Comparison of ENCODE assay signal across 25 cellular contexts in the genomic region with DNA sequence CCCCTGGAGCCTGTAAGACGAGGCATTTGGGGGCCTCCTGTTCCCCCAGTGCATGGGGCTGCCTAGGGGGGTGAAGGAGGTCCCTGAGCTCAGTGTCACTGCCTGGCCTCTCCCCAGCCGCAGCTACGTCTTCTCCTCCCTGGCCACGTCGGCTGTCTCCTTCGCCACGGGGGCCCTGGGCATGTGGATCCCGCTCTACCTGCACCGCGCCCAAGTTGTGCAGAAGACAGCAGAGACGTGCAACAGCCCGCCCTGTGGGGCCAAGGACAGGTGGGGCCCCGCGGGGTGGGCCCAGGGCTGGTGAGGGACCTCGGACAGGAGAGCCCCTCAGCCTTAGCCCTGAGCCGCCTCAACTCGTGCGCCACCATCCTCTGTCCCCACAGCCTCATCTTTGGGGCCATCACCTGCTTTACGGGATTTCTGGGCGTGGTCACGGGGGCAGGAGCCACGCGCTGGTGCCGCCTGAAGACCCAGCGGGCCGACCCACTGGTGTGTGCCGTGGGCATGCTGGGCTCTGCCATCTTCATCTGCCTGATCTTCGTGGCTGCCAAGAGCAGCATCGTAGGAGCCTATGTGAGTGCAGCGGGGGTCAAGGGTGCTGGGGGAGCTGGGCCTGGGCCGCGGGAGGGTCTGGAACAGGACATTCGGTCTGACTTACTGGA. TPM values are rescaled to one million over a fixed set of nuclear protein-coding genes. Genes with fewer than 3 reads are reported as not detected.
A peak's percentile ranks its signal among the peaks of the same experiment; 100 is the strongest.
DNase-seq lines count a peak whose midpoint lies in the region; ATAC-seq, FAIRE-seq and TF ChIP-seq lines count a peak whose summit lies in the region.
"Had no signal": no experiment of that assay in that cellular context is flagged by ENCODE, and none has a peak within 500 bp of the region (broad histone marks: within the 10 kb centered on the region; RNA-seq: fewer than 3 reads in every experiment).

No MANE protein-coding gene starts in this region.

- no peak for ATAC-seq in heart left ventricle
- no peak for ATAC-seq in left cardiac atrium
- no peak for ATAC-seq in GM12878
- no peak for ATAC-seq in activated CD4-positive, CD25-positive, alpha-beta regulatory T cell treated with anti-CD3 and anti-CD28 coated beads, Interleukin-2, amount 50 U/mL, for 24 hours
- ATAC-seq: psoas muscle had no signal

- no peak overlapping the region for H3K4me2 ChIP-seq in GM12878 (ENCODE audit: control insufficient read depth, insufficient read depth)

- H3K4me1 ChIP-seq in heart left ventricle = peaks cover 31 to 89% (median 63%) of the 10 kb centered on the region in 12 donors
- no peaks in the 10 kb centered on the region for H3K4me1 ChIP-seq in GM12878 (ENCODE audit: control insufficient read depth, insufficient read depth, low read length)
- H3K4me1 ChIP-seq in kidney (ENCODE audit: control insufficient read depth in 1 of 2, insufficient read depth in 1 of 2, low read depth in 1 of 2, low read length in 2 of 2) = peaks cover 0 to 19% of the 10 kb centered on the region in 2 donors
- H3K4me1 ChIP-seq in SJCRH30 = no peaks in the 10 kb centered on the region
- H3K4me1 ChIP-seq: SJSA1 had no signal

- no peaks in the 10 kb centered on the region for H3K79me2 ChIP-seq in GM12878 (ENCODE audit: control insufficient read depth, insufficient read depth, low read length)

- TF ChIP-seq EP300 in GM12878 (IDR thresholded peaks at IDR 0.05; ENCODE audit: borderline replicate concordance in 1 of 2, control insufficient read depth in 1 of 2, low read depth in 2 of 2, low read length in 2 of 2) = no peak

- TF ChIP-seq CTCF in heart left ventricle (IDR thresholded peaks at IDR 0.05) (no peak), GM12878 (IDR thresholded peaks at IDR 0.05 in 2 of 3, conservative IDR thresholded peaks at IDR 0.05 in 1 of 3; ENCODE audit: control insufficient read depth in 2 of 3, extremely low read depth in 1 of 3, insufficient read depth in 1 of 3, low read depth in 3 of 3, low read length in 3 of 3) (no peak), kidney (IDR thresholded peaks at IDR 0.05; ENCODE audit: borderline replicate concordance, extremely low read depth, insufficient read depth) (no peak), brain microvascular endothelial cell (IDR thresholded peaks at IDR 0.05; ENCODE audit: low read depth, low read length, missing control alignments) (no peak)

- no peak overlapping the region for H2AFZ ChIP-seq in GM12878 (ENCODE audit: control insufficient read depth, low read depth, low read length)

- POLR2A ChIA-PET in GM12878 (lab: Charles Lee) = no interaction called here

- no peak overlapping the region for H3K4me3 ChIP-seq in heart left ventricle
- H3K4me3 ChIP-seq in GM12878 = no peak overlapping the region
- H3K4me3 ChIP-seq in kidney (ENCODE audit: low read length in 2 of 2) = no peak overlapping the region
- H3K4me3 ChIP-seq in brain microvascular endothelial cell (ENCODE audit: low read depth, low read length) = no peak overlapping the region
- no peak overlapping the region for H3K4me3 ChIP-seq in SJCRH30
- H3K4me3 ChIP-seq: coronary artery, psoas muscle, SJSA1, suprapubic skin had no signal

- FAIRE-seq in GM12878 (lab: Jason Lieb, UNC) (no peak), kidney (lab: Jason Lieb, UNC) (no peak)

- no peaks in the 10 kb centered on the region for H4K20me1 ChIP-seq in GM12878 (ENCODE audit: control insufficient read depth, insufficient read depth)

- H3K27ac ChIP-seq in heart left ventricle (peak overlapping the region in 11 of 12 donors; percentile 16 to 90 (median 55)), GM12878 (ENCODE audit: control insufficient read depth, insufficient read depth) (no peak overlapping the region), kidney (ENCODE audit: low read depth in 2 of 2, low read length in 2 of 2) (no peak overlapping the region), substantia nigra (ENCODE audit: low read depth, low read length, poor library complexity, severe bottlenecking) (peak overlapping the region; percentile 100), brain microvascular endothelial cell (no peak overlapping the region), SJCRH30 (no peak overlapping the region)
- H3K27ac ChIP-seq: psoas muscle, SJSA1 had no signal

- 89 to 92% (median 92%) methylated on average over 22 to 33 of the region's 33 CpGs for WGBS in heart left ventricle, 4 donors
- WGBS in GM12878 (ENCODE audit: insufficient coverage, insufficient replicate concordance, low lambda C conversion rate, missing lambda C conversion rate) = 60% methylated on average over 33 of the region's 33 CpGs

- CTCF ChIA-PET in GM12878 (lab: Yijun Ruan, JAX) = no interaction called here

- TF ChIP-seq RAD21 in GM12878 (IDR thresholded peaks at IDR 0.05; ENCODE audit: insufficient read depth, low read depth, low read length) = no peak

- DNase-seq in heart left ventricle = no peak
- no peak for DNase-seq in left cardiac atrium
- no peak for DNase-seq in GM12878 (ENCODE audit: low read depth, low spot score)
- peak; percentile 68 for DNase-seq in kidney
- DNase-seq in substantia nigra (lab: John Stamatoyannopoulos, UW) = no peak
- DNase-seq in brain microvascular endothelial cell = no peak
- DNase-seq in SJCRH30 = no peak
- DNase-seq: activated CD4-positive, CD25-positive, alpha-beta regulatory T cell treated with anti-CD3 and anti-CD28 coated beads, Interleukin-2, amount 50 U/mL, for 72 hours; amniotic stem cell; COR-L47; HCEC 1CT; kidney glomerular epithelial cell; NCI-H1436; NCI-H446 treated with DMSO at 0.1 percent for 48 hours; T-helper 1 cell had no signal

- RAD21 ChIA-PET in GM12878 (lab: Charles Lee; ENCODE audit: unreplicated experiment) = no interaction called here

- no peaks in the 10 kb centered on the region for H3K27me3 ChIP-seq in heart left ventricle
- H3K27me3 ChIP-seq in GM12878 (replicated peaks in 1 of 2; ENCODE audit: control insufficient read depth in 2 of 2, insufficient read depth in 2 of 2, low read length in 1 of 2) = no peaks in the 10 kb centered on the region
- no peaks in the 10 kb centered on the region for H3K27me3 ChIP-seq in brain microvascular endothelial cell (replicated peaks)
- no peaks in the 10 kb centered on the region for H3K27me3 ChIP-seq in SJCRH30
- H3K27me3 ChIP-seq: BE2C, SJSA1, suprapubic skin had no signal

- H3K9me3 ChIP-seq in heart left ventricle (no peaks in the 10 kb centered on the region), GM12878 (replicated peaks; ENCODE audit: control insufficient read depth, insufficient read depth, low read length) (no peaks in the 10 kb centered on the region), kidney (ENCODE audit: control insufficient read depth in 1 of 2, low read length in 2 of 2) (no peaks in the 10 kb centered on the region), SJCRH30 (replicated peaks) (no peaks in the 10 kb centered on the region)
- H3K9me3 ChIP-seq: BE2C, psoas muscle, SJSA1, suprapubic skin had no signal

- SMC1A ChIA-PET in GM12878 (lab: Charles Lee; ENCODE audit: uncharacterized antibody, unreplicated experiment) = no interaction called here

- H3K9ac ChIP-seq in GM12878 (ENCODE audit: control insufficient read depth, insufficient read depth, low read length) (no peak overlapping the region), kidney (ENCODE audit: low read length in 2 of 2) (no peak overlapping the region)

- peaks cover 0 to 5% (median 0%) of the 10 kb centered on the region in 9 donors for H3K36me3 ChIP-seq in heart left ventricle
- H3K36me3 ChIP-seq in GM12878 (ENCODE audit: control insufficient read depth in 2 of 2, insufficient read depth in 2 of 2, low read length in 1 of 2) = peaks cover 0 to 2% of the 10 kb centered on the region in 2 experiments; a peak in 1 of 4 replicates
- peaks cover 2 to 4% of the 10 kb centered on the region in 2 donors for H3K36me3 ChIP-seq in kidney (ENCODE audit: control insufficient read depth in 1 of 2, insufficient read depth in 2 of 2, low read length in 2 of 2)
- H3K36me3 ChIP-seq in brain microvascular endothelial cell (replicated peaks) = no peaks in the 10 kb centered on the region
- no peaks in the 10 kb centered on the region for H3K36me3 ChIP-seq in SJCRH30
- H3K36me3 ChIP-seq: BE2C, SJSA1 had no signal

- no TSS peak for BruUV-seq in GM12878 (replicated peaks; lab: Mats Ljungman, UMichigan)

- in situ Hi-C loops in GM12878 (cut with MboI) (no loop called here), brain microvascular endothelial cell (cut with HindIII; ENCODE audit: low pct_ligation_motif_present, low sequenced_read_pairs) (no loop called here)

- intact Hi-C loops in heart left ventricle (cut with DNase I) (no loop called here), left cardiac atrium (cut with DNase I) (no loop called here), GM12878 (cut with micrococcal nuclease; ENCODE audit: unreplicated experiment) (no loop called here), kidney (cut with DNase I) (no loop called here)

- no peak for TF ChIP-seq POLR2A in heart left ventricle (IDR thresholded peaks at IDR 0.05)
- TF ChIP-seq POLR2A in GM12878 (IDR thresholded peaks at IDR 0.05; ENCODE audit: low read depth, low read length) = peak; percentile 38; the same call in 1 of the 2 replicates

RNA-seq across cellular contexts. Expression of gene MYBBP1A, which starts 22.2 kb away (rescaled TPM):
- total RNA-seq in heart left ventricle = 10 to 100 TPM; 17.4 to 34.8 (median 24.4) TPM
- 10 to 100 TPM; 15.5 to 27.8 TPM for polyA plus RNA-seq in heart left ventricle
- 10 to 100 TPM; 17.6 to 34.9 TPM for total RNA-seq in left cardiac atrium
- 120 and 130 TPM in 2 replicates for total RNA-seq in GM12878 (2013; cell fraction: nucleolus; rRNA removed)
- total RNA-seq in GM12878 (2014; rRNA removed) = 98.5 and 120 TPM in 2 replicates
- 30.7 and 40.5 TPM in 2 replicates for total RNA-seq in GM12878 (2014; rRNA removed; fragmentation: Illumina TruSeq; extraction: Trizol)
- total RNA-seq in GM12878 (2021) = 115 and 121 TPM in 2 replicates
- polyA plus RNA-seq in GM12878 (2011; ENCODE audit: low read depth) = 17.5 TPM
- 13.1 and 29.5 TPM in 2 replicates for polyA plus RNA-seq in GM12878 (2011; rRNA removed)
- polyA plus RNA-seq in GM12878 (2011; cell fraction: cytosol; rRNA removed) = 25.7 and 40.7 TPM in 2 replicates
- polyA plus RNA-seq in GM12878 (2011; cell fraction: nucleus; rRNA removed) = 182 and 265 TPM in 2 replicates
- 43.0 and 54.9 TPM in 2 replicates for polyA plus RNA-seq in GM12878 (2012)
- polyA plus RNA-seq in GM12878 (2014; fragmentation: Illumina TruSeq; extraction: Trizol) = 17.8 and 54.2 TPM in 2 replicates
- 1 to 10 TPM; 2.5 to 4.2 TPM for polyA plus RNA-seq in GM12878 (2014; fragmentation: Nextera tagmentation; extraction: Ambion mirVana)
- 89.0 and 126 TPM in 2 replicates for polyA plus RNA-seq in GM12878 (2014; rRNA removed)
- polyA plus RNA-seq in GM12878 (2016; fragmentation: Nextera tagmentation; extraction: Ambion mirVana) = 100 to 1,000 TPM; 118 to 120 TPM
- polyA minus RNA-seq in GM12878 (2011; rRNA and poly(A)+ RNA removed) = 43.4 and 52.2 TPM in 2 replicates
- 37.6 and 40.4 TPM in 2 replicates for polyA minus RNA-seq in GM12878 (2011; cell fraction: cytosol; rRNA and poly(A)+ RNA removed)
- 50.7 and 108 TPM in 2 replicates for polyA minus RNA-seq in GM12878 (2011; cell fraction: nucleus; rRNA and poly(A)+ RNA removed)
- total RNA-seq in kidney = 51.6 TPM
- 11.9 TPM for polyA plus RNA-seq in kidney (ENCODE audit: insufficient read depth, low read depth, low replicate concordance)
- total RNA-seq in SJCRH30 (2014; rRNA removed; shearing (Covaris generic)) = 37.0 and 40.3 TPM in 2 replicates

RNA-seq across cellular contexts. Expression of gene GGT6, which starts 27.4 kb away (rescaled TPM):
- total RNA-seq in heart left ventricle (not detected), left cardiac atrium (not detected), GM12878 (2014; rRNA removed) (0.82 TPM in 1 of 2 replicates, not detected in the other), GM12878 (2014; rRNA removed; fragmentation: Illumina TruSeq; extraction: Trizol) (0.13 TPM in 1 of 2 replicates, not detected in the other), GM12878 (2021) (0.16 and 0.26 TPM in 2 replicates), kidney (16.8 TPM)
- polyA plus RNA-seq in heart left ventricle (not detected), GM12878 (2011; rRNA removed) (not detected in 2 replicates), GM12878 (2014; fragmentation: Illumina TruSeq; extraction: Trizol) (0.01 TPM in 1 of 2 replicates, not detected in the other), GM12878 (2014; fragmentation: Nextera tagmentation; extraction: Ambion mirVana) (not detected), GM12878 (2014; rRNA removed) (0.19 and 0.22 TPM in 2 replicates), GM12878 (2016; fragmentation: Nextera tagmentation; extraction: Ambion mirVana) (under 1 TPM in 1 of 2 experiments, not detected in 1; 0.12 TPM), kidney (ENCODE audit: insufficient read depth, low read depth, low replicate concordance) (51.4 TPM)
- total RNA-seq in GM12878 (2013; cell fraction: nucleolus; rRNA removed) = not detected in 2 replicates
- not detected for polyA plus RNA-seq in GM12878 (2011; ENCODE audit: low read depth)
- not detected in 2 replicates for polyA plus RNA-seq in GM12878 (2011; cell fraction: cytosol; rRNA removed)
- 0.13 TPM in 1 of 2 replicates, not detected in the other for polyA plus RNA-seq in GM12878 (2011; cell fraction: nucleus; rRNA removed)
- not detected in 2 replicates for polyA plus RNA-seq in GM12878 (2012)
- not detected in 2 replicates for polyA minus RNA-seq in GM12878 (2011; rRNA and poly(A)+ RNA removed)
- not detected in 2 replicates for polyA minus RNA-seq in GM12878 (2011; cell fraction: cytosol; rRNA and poly(A)+ RNA removed)
- polyA minus RNA-seq in GM12878 (2011; cell fraction: nucleus; rRNA and poly(A)+ RNA removed) = not detected in 2 replicates
- not detected in 2 replicates for total RNA-seq in SJCRH30 (2014; rRNA removed; shearing (Covaris generic))
- total RNA-seq: MCF 10A, mesenteric fat pad, psoas muscle, SJSA1 had no signal
- polyA plus RNA-seq: IgD-negative memory B cell had no signal

RNA-seq across cellular contexts. Expression of gene SPNS2, which starts 34.3 kb away (rescaled TPM):
- total RNA-seq in heart left ventricle (10 to 100 TPM in 7 of 9 donors, 1 to 10 TPM in 2; 6.4 to 20.4 (median 11.4) TPM), left cardiac atrium (10 to 100 TPM; 14.2 to 23.4 TPM), GM12878 (2014; rRNA removed) (0.17 and 0.82 TPM in 2 replicates), GM12878 (2014; rRNA removed; fragmentation: Illumina TruSeq; extraction: Trizol) (0.09 TPM in 2 replicates), GM12878 (2021) (0.28 and 0.56 TPM in 2 replicates), kidney (60.5 TPM)
- polyA plus RNA-seq in heart left ventricle (10 to 100 TPM; 13.7 to 22.0 TPM), GM12878 (2011; rRNA removed) (0.04 TPM in 1 of 2 replicates, not detected in the other), GM12878 (2014; fragmentation: Illumina TruSeq; extraction: Trizol) (0.15 TPM in 1 of 2 replicates, not detected in the other), GM12878 (2014; fragmentation: Nextera tagmentation; extraction: Ambion mirVana) (not detected), GM12878 (2014; rRNA removed) (0.29 and 0.53 TPM in 2 replicates), GM12878 (2016; fragmentation: Nextera tagmentation; extraction: Ambion mirVana) (1 to 10 TPM in 1 of 2 experiments, under 1 TPM in 1; 0.49 to 1.1 TPM), kidney (ENCODE audit: insufficient read depth, low read depth, low replicate concordance) (75.1 TPM)
- total RNA-seq in GM12878 (2013; cell fraction: nucleolus; rRNA removed) = not detected in 2 replicates
- polyA plus RNA-seq in GM12878 (2011; ENCODE audit: low read depth) = not detected
- polyA plus RNA-seq in GM12878 (2011; cell fraction: cytosol; rRNA removed) = 0.06 and 0.18 TPM in 2 replicates
- 0.25 TPM in 2 replicates for polyA plus RNA-seq in GM12878 (2011; cell fraction: nucleus; rRNA removed)
- 0.50 and 0.79 TPM in 2 replicates for polyA plus RNA-seq in GM12878 (2012)
- polyA minus RNA-seq in GM12878 (2011; rRNA and poly(A)+ RNA removed) = not detected in 2 replicates
- polyA minus RNA-seq in GM12878 (2011; cell fraction: cytosol; rRNA and poly(A)+ RNA removed) = not detected in 2 replicates
- not detected in 2 replicates for polyA minus RNA-seq in GM12878 (2011; cell fraction: nucleus; rRNA and poly(A)+ RNA removed)
- total RNA-seq in SJCRH30 (2014; rRNA removed; shearing (Covaris generic)) = 0.08 TPM in 1 of 2 replicates, not detected in the other
- total RNA-seq: MCF 10A had no signal
- polyA plus RNA-seq: IgD-negative memory B cell had no signal

RNA-seq across cellular contexts. Expression of gene SMTNL2, which starts 51.3 kb away (rescaled TPM):
- total RNA-seq in heart left ventricle (10 to 100 TPM; 10.1 to 47.5 (median 18.5) TPM), left cardiac atrium (10 to 100 TPM; 13.2 to 13.3 TPM), GM12878 (2014; rRNA removed) (not detected in 2 replicates), GM12878 (2014; rRNA removed; fragmentation: Illumina TruSeq; extraction: Trizol) (not detected in 2 replicates), GM12878 (2021) (not detected in 2 replicates), kidney (25.6 TPM)
- polyA plus RNA-seq in heart left ventricle (1 to 10 TPM; 2.1 to 8.2 TPM), GM12878 (2011; rRNA removed) (not detected in 2 replicates), GM12878 (2014; fragmentation: Illumina TruSeq; extraction: Trizol) (not detected in 2 replicates), GM12878 (2014; fragmentation: Nextera tagmentation; extraction: Ambion mirVana) (not detected), GM12878 (2014; rRNA removed) (not detected in 2 replicates), GM12878 (2016; fragmentation: Nextera tagmentation; extraction: Ambion mirVana) (not detected), kidney (ENCODE audit: insufficient read depth, low read depth, low replicate concordance) (58.1 TPM)
- not detected in 2 replicates for total RNA-seq in GM12878 (2013; cell fraction: nucleolus; rRNA removed)
- polyA plus RNA-seq in GM12878 (2011; ENCODE audit: low read depth) = not detected
- polyA plus RNA-seq in GM12878 (2011; cell fraction: cytosol; rRNA removed) = not detected in 2 replicates
- not detected in 2 replicates for polyA plus RNA-seq in GM12878 (2011; cell fraction: nucleus; rRNA removed)
- polyA plus RNA-seq in GM12878 (2012) = not detected in 2 replicates
- not detected in 2 replicates for polyA minus RNA-seq in GM12878 (2011; rRNA and poly(A)+ RNA removed)
- not detected in 2 replicates for polyA minus RNA-seq in GM12878 (2011; cell fraction: cytosol; rRNA and poly(A)+ RNA removed)
- not detected in 2 replicates for polyA minus RNA-seq in GM12878 (2011; cell fraction: nucleus; rRNA and poly(A)+ RNA removed)
- 0.23 TPM in 1 of 2 replicates, not detected in the other for total RNA-seq in SJCRH30 (2014; rRNA removed; shearing (Covaris generic))
- total RNA-seq: bronchial epithelial cell, MCF 10A, SJSA1 had no signal
- polyA plus RNA-seq: IgD-negative memory B cell had no signal

Comparison
In these comparisons a context has a peak if more than half of its experiments do, and no peak if none do; other contexts are left out.
1. H3K27ac ChIP-seq: peak in heart left ventricle (11 of 12) and substantia nigra (single experiment); none in GM12878 (single experiment), kidney (0 of 2), brain microvascular endothelial cell (single experiment) and SJCRH30 (single experiment).